Comparison of ENCODE assay signal across 8 cellular contexts in genomic region chr10:78033623-78034470, GRCh38. TPM values are rescaled to one million over a fixed set of nuclear protein-coding genes. Genes with fewer than 3 reads are reported as not detected.
DNase-seq lines count a peak whose midpoint lies in the region; ATAC-seq, FAIRE-seq and TF ChIP-seq lines count a peak whose summit lies in the region.

RPS24 (plus strand) TSS chr10:78033863; CDS start chr10:78033902, 39 bp downstream.

- H3K27me3 ChIP-seq in endothelial cell of umbilical vein (ENCODE audit: control insufficient read depth in 2 of 2, insufficient read depth in 2 of 2, low read length in 2 of 2): no peaks in the 10 kb centered on the region

- H4K20me1 ChIP-seq in OCI-LY7 (ENCODE audit: insufficient read depth, low read length) (peaks cover 44% of the 10 kb centered on the region), endothelial cell of umbilical vein (replicated peaks; ENCODE audit: control insufficient read depth, extremely low read depth, insufficient read depth, low read length) (peaks cover 8% of the 10 kb centered on the region)

- H3K4me1 ChIP-seq in OCI-LY7 (ENCODE audit: insufficient read depth, low read length, poor library complexity, severe bottlenecking) (peaks cover 49% of the 10 kb centered on the region), endothelial cell of umbilical vein (ENCODE audit: control insufficient read depth, extremely low read depth, insufficient read depth, low read length) (peaks cover 43% of the 10 kb centered on the region)

- H3K4me2 ChIP-seq in OCI-LY7 (ENCODE audit: low read length): peak within 1 kb of the TSS; percentile 94
- peak within 1 kb of the TSS; percentile 86 for H3K4me2 ChIP-seq in endothelial cell of umbilical vein (ENCODE audit: insufficient read depth, low read length)

- POLR2A ChIA-PET in OCI-LY7 (lab: Charles Lee): interaction anchor here (0.8 to 1.2 kb wide), 2 partner anchors 13 to 44 kb away, joined by 3 read pairs; no protein-coding TSS in a partner anchor
- POLR2A ChIA-PET in endothelial cell of umbilical vein (lab: Charles Lee): interaction anchor here (0.5 kb wide), 2 partner anchors 13 to 263 kb away, joined by 3 to 8 read pairs; no protein-coding TSS in a partner anchor

- CTCF ChIA-PET in OCI-LY7 (lab: Charles Lee; ENCODE audit: unreplicated experiment): interaction anchor here (0.6 kb wide), 2 partner anchors 28 to 218 kb away, joined by 4 to 6 read pairs; no protein-coding TSS in a partner anchor
- CTCF ChIA-PET in endothelial cell of umbilical vein (lab: Charles Lee): no interaction called here

- intact Hi-C loops in OCI-LY7 (cut with micrococcal nuclease; ENCODE audit: unreplicated experiment) (loop anchor here (5.0 kb wide), 1 partner anchor 1103 kb away; no protein-coding TSS in a partner anchor), endothelial cell of umbilical vein (cut with micrococcal nuclease) (loop anchor here (1.0 to 5.0 kb wide), 2 partner anchors 188 to 938 kb away; no protein-coding TSS in a partner anchor)

- H3K4me3 ChIP-seq in OCI-LY7 (ENCODE audit: low read depth, low read length, poor library complexity, severe bottlenecking) (peak within 1 kb of the TSS; percentile 85), endothelial cell of umbilical vein (replicated peaks in 1 of 3; ENCODE audit: insufficient read depth in 1 of 3, low read depth in 1 of 3, low read length in 3 of 3) (peak within 1 kb of the TSS; percentile 27 to 91 (median 68))

- H3K79me2 ChIP-seq in OCI-LY7 (ENCODE audit: insufficient read depth, low read depth, low read length): peaks cover 57% of the 10 kb centered on the region
- H3K79me2 ChIP-seq in endothelial cell of umbilical vein (ENCODE audit: control insufficient read depth, insufficient read depth, low read length): peaks cover 55% of the 10 kb centered on the region

- peak; percentile 99 for TF ChIP-seq POLR2A in endothelial cell of umbilical vein (IDR thresholded peaks at IDR 0.05; ENCODE audit: low read depth, low read length)

- no peak for TF ChIP-seq CTCF in D721Med (IDR thresholded peaks at IDR 0.05; ENCODE audit: insufficient read depth, missing control alignments)
- no peak for TF ChIP-seq CTCF in OCI-LY7 (conservative IDR thresholded peaks at IDR 0.05; ENCODE audit: low read length)
- no peak for TF ChIP-seq CTCF in endothelial cell of umbilical vein (IDR thresholded peaks at IDR 0.05; ENCODE audit: extremely low read depth in 1 of 2, insufficient read depth in 1 of 2, low read depth in 1 of 2, low read length in 2 of 2)

- FAIRE-seq in D721Med (lab: Jason Lieb, UNC) (no peak), endothelial cell of umbilical vein (lab: Jason Lieb, UNC) (peak; percentile 97)

- no peaks in the 10 kb centered on the region for H3K9me1 ChIP-seq in endothelial cell of umbilical vein (replicated peaks; ENCODE audit: control insufficient read depth, extremely low read depth, insufficient read depth, low read length)

- no peaks in the 10 kb centered on the region for H3K9me2 ChIP-seq in OCI-LY7 (ENCODE audit: insufficient read depth, low read length)

- peak; percentile 76 for ATAC-seq in GM21526 (IDR thresholded peaks at IDR 0.05; ENCODE audit: low FRiP score, unreplicated experiment)

- peak; percentile 91 for DNase-seq in D721Med (ENCODE audit: insufficient read length, low spot score)
- peak; percentile 71 for DNase-seq in HuH-7.5 (ENCODE audit: low spot score)
- peak; percentile 98 for DNase-seq in OCI-LY7 (ENCODE audit: low spot score)
- peak; percentile 91 for DNase-seq in activated T-cell treated with anti-CD3 and anti-CD28 coated beads for 1 hour (ENCODE audit: low read depth)
- peak; percentile 98 for DNase-seq in endothelial cell of umbilical vein (ENCODE audit: low read depth, low spot score)
- peak; percentile 98 for DNase-seq in midbrain (lab: John Stamatoyannopoulos, UW)
- DNase-seq in stimulated activated CD8-positive, alpha-beta memory T cell treated with anti-CD3 and anti-CD28 coated beads, Interleukin-2, amount 100 ng/mL, for 1 hour (ENCODE audit: low read depth in 2 of 2): peak; percentile 77 to 88

- dilution Hi-C loops in endothelial cell of umbilical vein (cut with MboI; ENCODE audit: extremely low pct_ligation_motif_present, low sequenced_read_pairs): no loop called here

- H2AFZ ChIP-seq in OCI-LY7 (ENCODE audit: low read length): peak within 1 kb of the TSS; percentile 79
- peak within 1 kb of the TSS; percentile 48 for H2AFZ ChIP-seq in endothelial cell of umbilical vein (ENCODE audit: low read depth, low read length)

- peak within 1 kb of the TSS; percentile 84 for H3K9ac ChIP-seq in endothelial cell of umbilical vein (replicated peaks; ENCODE audit: extremely low read depth, insufficient read depth, low read length)

- no TSS peak for BruUV-seq in OCI-LY7 (replicated peaks; lab: Mats Ljungman, UMichigan)
- BruUV-seq in endothelial cell of umbilical vein (replicated peaks; lab: Mats Ljungman, UMichigan): no TSS peak

- H3K9me3 ChIP-seq in OCI-LY7 (ENCODE audit: low read length) (no peaks in the 10 kb centered on the region), endothelial cell of umbilical vein (replicated peaks; ENCODE audit: control insufficient read depth, insufficient read depth, low read length) (no peaks in the 10 kb centered on the region)

- peak within 1 kb of the TSS; percentile 57 for H3K27ac ChIP-seq in OCI-LY7 (ENCODE audit: low read depth, low read length, poor library complexity, severe bottlenecking)
- peak within 1 kb of the TSS; percentile 34 for H3K27ac ChIP-seq in endothelial cell of umbilical vein (ENCODE audit: insufficient read depth, low read depth, low read length)

- peaks cover 48% of the 10 kb centered on the region for H3K36me3 ChIP-seq in OCI-LY7 (ENCODE audit: insufficient read depth, low read length)
- H3K36me3 ChIP-seq in endothelial cell of umbilical vein (ENCODE audit: control insufficient read depth in 2 of 2, extremely low read depth in 1 of 2, insufficient read depth in 2 of 2, low read length in 2 of 2): peaks cover 17 to 27% of the 10 kb centered on the region in 2 experiments

TF ChIP-seq in endothelial cell of umbilical vein, 7 proteins besides CTCF, POLR2A, EP300 and RAD21:
- no peak for TF ChIP-seq FOS (IDR thresholded peaks at IDR 0.05; ENCODE audit: borderline replicate concordance, insufficient read depth, low read length)
- TF ChIP-seq MAX (IDR thresholded peaks at IDR 0.05; ENCODE audit: insufficient read depth, insufficient read length): peak; percentile 45
- TF ChIP-seq POLR2AphosphoS5 (IDR thresholded peaks at IDR 0.05; ENCODE audit: insufficient read depth, low read depth, low read length): peak; percentile 99
- no peak for TF ChIP-seq GATA2 (IDR thresholded peaks at IDR 0.05; ENCODE audit: insufficient read depth, insufficient read length, low read depth, low read length)
- no peak for TF ChIP-seq EZH2 (IDR thresholded peaks at IDR 0.05; ENCODE audit: borderline replicate concordance, low read depth, low read length, severe bottlenecking)
- no peak for TF ChIP-seq JUN (IDR thresholded peaks at IDR 0.05; ENCODE audit: borderline replicate concordance, insufficient read depth, insufficient read length, low read depth)
- peak; percentile 1 for TF ChIP-seq MYC (IDR thresholded peaks at IDR 0.05; ENCODE audit: low read depth, low read length)

RNA-seq across cellular contexts. Expression of gene RPS24, which starts in this region (rescaled TPM):
- 3,395 and 3,631 TPM in 2 replicates for total RNA-seq in OCI-LY7 (2014; rRNA removed; shearing (Covaris generic))
- total RNA-seq in OCI-LY7 (2022) (2,059 and 2,387 TPM in 2 replicates), endothelial cell of umbilical vein (1,446 and 1,480 TPM in 2 replicates)
- polyA plus RNA-seq in endothelial cell of umbilical vein: 2,227 and 2,326 TPM in 2 replicates
- polyA plus RNA-seq in endothelial cell of umbilical vein (2011; cell fraction: cytosol; rRNA removed): 4,708 and 5,948 TPM in 2 replicates
- polyA plus RNA-seq in endothelial cell of umbilical vein (2011; cell fraction: nucleus; rRNA removed): 1,219 and 1,267 TPM in 2 replicates
- 4,228 and 4,559 TPM in 2 replicates for polyA plus RNA-seq in endothelial cell of umbilical vein (2012)
- 381 and 426 TPM in 2 replicates for polyA minus RNA-seq in endothelial cell of umbilical vein
- polyA minus RNA-seq in endothelial cell of umbilical vein (2011; cell fraction: cytosol; rRNA and poly(A)+ RNA removed): 977 TPM
- polyA minus RNA-seq in endothelial cell of umbilical vein (2011; cell fraction: nucleus; rRNA and poly(A)+ RNA removed): 157 and 207 TPM in 2 replicates

Comparison
In these comparisons a context has a peak if more than half of its experiments do, and no peak if none do; other contexts are left out.
1. Peak in every context shown above with its lines: DNase-seq, ATAC-seq, H3K4me3 ChIP-seq and H3K27ac ChIP-seq.